8 cellular contexts compared by ENCODE assay signal in genomic region chr6:105137388-105137787, GRCh38. TPM values are rescaled to one million over a fixed set of nuclear protein-coding genes. Genes with fewer than 3 reads are reported as not detected.
A peak's percentile ranks its signal among the peaks of the same experiment; 100 is the strongest.
DNase-seq lines count a peak whose midpoint lies in the region; ATAC-seq and FAIRE-seq lines count a peak whose summit lies in the region.

No MANE protein-coding gene starts in this region.

- H3K4me2 ChIP-seq in Karpas-422 (ENCODE audit: low read depth, low read length, poor library complexity, severe bottlenecking): no peak overlapping the region

- H3K27me3 ChIP-seq in SJCRH30 (no peaks in the 10 kb centered on the region), Karpas-422 (ENCODE audit: low read length) (no peaks in the 10 kb centered on the region)

- H3K9me3 ChIP-seq in SJCRH30 (replicated peaks): no peaks in the 10 kb centered on the region
- no peaks in the 10 kb centered on the region for H3K9me3 ChIP-seq in Karpas-422 (ENCODE audit: low read length)

- no peak for ATAC-seq in HG02623 (IDR thresholded peaks at IDR 0.05; ENCODE audit: unreplicated experiment)

- FAIRE-seq in frontal cortex (lab: Jason Lieb, UNC): no peak

- peak; percentile 49 for DNase-seq in GM03348 (ENCODE audit: low spot score)
- peak in 1 of 2 experiments; percentile 35 for DNase-seq in SJCRH30
- peak; percentile 19 to 32 for DNase-seq in frontal cortex (ENCODE audit: low spot score in 2 of 2)
- peak; percentile 24 for DNase-seq in pons (ENCODE audit: low spot score)
- DNase-seq in Karpas-422: no peak
- DNase-seq in stimulated activated CD8-positive, alpha-beta memory T cell treated with anti-CD3 and anti-CD28 coated beads, Interleukin-4, amount 100 ng/mL, for 48 hours: no peak
- DNase-seq in MV-4-11 (lab: John Stamatoyannopoulos, UW): no peak

- no peaks in the 10 kb centered on the region for H3K9me2 ChIP-seq in Karpas-422 (replicated peaks; ENCODE audit: insufficient read depth, low read length)

- H3K79me2 ChIP-seq in Karpas-422 (ENCODE audit: low read length): no peaks in the 10 kb centered on the region

- H2AFZ ChIP-seq in Karpas-422 (ENCODE audit: low read length): no peak overlapping the region

- H4K20me1 ChIP-seq in Karpas-422 (ENCODE audit: insufficient read depth, low read depth, low read length): no peaks in the 10 kb centered on the region

- H3K4me3 ChIP-seq in SJCRH30 (peak overlapping the region; percentile 99), Karpas-422 (ENCODE audit: low read length) (no peak overlapping the region)

- no peak overlapping the region for H3K9ac ChIP-seq in Karpas-422 (ENCODE audit: low read length)

- H3K4me1 ChIP-seq in SJCRH30 (peaks cover 10% of the 10 kb centered on the region), Karpas-422 (ENCODE audit: low read length) (no peaks in the 10 kb centered on the region)

- peak overlapping the region; percentile 92 for H3K27ac ChIP-seq in SJCRH30
- no peak overlapping the region for H3K27ac ChIP-seq in Karpas-422 (ENCODE audit: low read length)

- H3K36me3 ChIP-seq in SJCRH30 (peaks cover 16% of the 10 kb centered on the region), Karpas-422 (ENCODE audit: insufficient read depth, low read length) (no peaks in the 10 kb centered on the region)

RNA-seq across cellular contexts. Expression of gene POPDC3, which starts 42.4 kb away (rescaled TPM):
- 57.9 and 59.6 TPM in 2 replicates for total RNA-seq in SJCRH30 (2014; rRNA removed; shearing (Covaris generic))
- total RNA-seq in frontal cortex: 5.3 TPM
- not detected in 2 replicates for total RNA-seq in Karpas-422 (2014; rRNA removed; shearing (Covaris generic); ENCODE audit: low replicate concordance)

Comparison
In these comparisons a context has a peak if more than half of its experiments do, and no peak if none do; other contexts are left out.
1. DNase-seq: peak in GM03348 (single experiment), frontal cortex (2 of 2) and pons (single experiment); none in Karpas-422 (single experiment), stimulated activated CD8-positive, alpha-beta memory T cell treated with anti-CD3 and anti-CD28 coated beads, Interleukin-4, amount 100 ng/mL, for 48 hours (single experiment) and MV-4-11 (single experiment).